In genomic region chr5:141371572-141372475, GRCh38 we compare ENCODE assay signal across 18 cellular contexts. TPM values are rescaled to one million over a fixed set of nuclear protein-coding genes. Genes with fewer than 3 reads are reported as not detected.
"Had no signal": no experiment of that assay in that cellular context is flagged by ENCODE, and none has a peak within 500 bp of the region (broad histone marks: within the 10 kb centered on the region; RNA-seq: fewer than 3 reads in every experiment).

No MANE protein-coding gene starts in this region.

- H3K27ac ChIP-seq: hepatocyte, pancreas, SJCRH30, upper lobe of left lung, WERI-Rb-1 had no signal

- H3K4me3 ChIP-seq: hepatocyte, lung, pancreas, SJCRH30, upper lobe of left lung had no signal

- H3K4me1 ChIP-seq: pancreas, SJCRH30, upper lobe of left lung had no signal

- H3K4me3 Mint-ChIP-seq: activated naive CD4-positive, alpha-beta T cell treated with anti-CD3 and anti-CD28 coated beads, Interleukin-2, amount 50 U/mL, for 24 hours; effector memory CD8-positive, alpha-beta T cell; mesothelial cell of epicardium; T-helper 1 cell treated with Interleukin-12 subunit alpha and Interleukin-12 subunit beta and Interleukin-4 antibody, amounts not matched to agents 30 μg/mL and 1 μg/mL, for 36 hours had no signal

- ATAC-seq: effector memory CD8-positive, alpha-beta T cell; naive thymus-derived CD8-positive, alpha-beta T cell; pancreas; stimulated activated naive CD8-positive, alpha-beta T cell treated with anti-CD3 and anti-CD28 coated beads, Interleukin-15, Interleukin-2, amounts not matched to agents 100 U/mL and 50 U/mL, for 24 hours had no signal

- H3K27ac Mint-ChIP-seq: activated naive CD4-positive, alpha-beta T cell treated with anti-CD3 and anti-CD28 coated beads, Interleukin-2, amount 50 U/mL, for 24 hours; effector memory CD8-positive, alpha-beta T cell; mesothelial cell of epicardium; T-helper 1 cell treated with Interleukin-12 subunit alpha and Interleukin-12 subunit beta and Interleukin-4 antibody, amounts not matched to agents 30 μg/mL and 1 μg/mL, for 36 hours had no signal

- H3K27me3 ChIP-seq: hepatocyte, pancreas, SJCRH30 had no signal

- DNase-seq: activated CD4-positive, alpha-beta T cell treated with anti-CD3 and anti-CD28 coated beads for 1 hour; activated CD4-positive, alpha-beta T cell treated with anti-CD3 and anti-CD28 coated beads, Interleukin-2, amount 50 U/mL, for 48 hours; activated gamma-delta T cell; effector memory CD8-positive, alpha-beta T cell; left cardiac atrium; naive thymus-derived CD8-positive, alpha-beta T cell; pancreas; SJCRH30; stimulated activated CD4-positive, alpha-beta T cell treated with anti-CD3 and anti-CD28 coated beads, Interleukin-12 subunit alpha, Interleukin-12 subunit beta, amount 100 ng/mL, for 4 hours; stimulated activated CD4-positive, alpha-beta T cell treated with anti-CD3 and anti-CD28 coated beads, Interleukin-1b, Interleukin-23, amount 100 ng/mL, for 48 hours; stimulated activated naive CD8-positive, alpha-beta T cell treated with anti-CD3 and anti-CD28 coated beads, Interleukin-15, Interleukin-2, amounts not matched to agents 100 U/mL and 50 U/mL, for 24 hours; WERI-Rb-1 had no signal

- H3K4me1 Mint-ChIP-seq: mesothelial cell of epicardium had no signal

- H3K36me3 ChIP-seq: pancreas, upper lobe of left lung, WERI-Rb-1 had no signal

RNA-seq across cellular contexts. Expression of gene PCDHGB3, which starts 1.8 kb away (rescaled TPM):
- total RNA-seq: hepatocyte had no signal

RNA-seq across cellular contexts. Expression of gene PCDHGA6, which starts 1.9 kb away (rescaled TPM):
- total RNA-seq: hepatocyte had no signal
